ENCODE assay signal across 12 cellular contexts in genomic region chr22:35401863-35402262, GRCh38. TPM values are rescaled to one million over a fixed set of nuclear protein-coding genes. Genes with fewer than 3 reads are reported as not detected.
DNase-seq lines count a peak whose midpoint lies in the region; ATAC-seq and TF ChIP-seq lines count a peak whose summit lies in the region.
"Had no signal": no experiment of that assay in that cellular context is flagged by ENCODE, and none has a peak within 500 bp of the region (broad histone marks: within the 10 kb centered on the region; RNA-seq: fewer than 3 reads in every experiment).

No MANE protein-coding gene starts in this region.

- no peak overlapping the region for H2BK12ac ChIP-seq in H9 (ENCODE audit: insufficient read length, low read depth, low read length)

- ATAC-seq in WTC11, result no peak
- no peak for ATAC-seq in GM18907 (IDR thresholded peaks at IDR 0.05; ENCODE audit: unreplicated experiment)
- ATAC-seq in HG03039 (IDR thresholded peaks at IDR 0.05; ENCODE audit: unreplicated experiment), result no peak
- ATAC-seq: left ventricle myocardium superior had no signal

- no peak overlapping the region for H3K18ac ChIP-seq in H9 (ENCODE audit: insufficient read length, low read depth, low read length)

- H3K23ac ChIP-seq in H9 (ENCODE audit: insufficient read length, low read depth, low read length), result no peak overlapping the region

- no peak overlapping the region for H2AK5ac ChIP-seq in H9 (ENCODE audit: insufficient read length, low read length)

- peaks cover 13% of the 10 kb centered on the region for H3K23me2 ChIP-seq in H9 (ENCODE audit: insufficient read length, low read depth, low read length, poor library complexity, severe bottlenecking)

- H3K4me3 Mint-ChIP-seq in H9, result peak overlapping the region; percentile 98 to 99
- H3K4me3 Mint-ChIP-seq in WTC11, result peak overlapping the region; percentile 96
- peak overlapping the region; percentile 80 to 88 (median 83) for H3K4me3 Mint-ChIP-seq in immature natural killer cell

- H3K36me3 ChIP-seq in BLaER1, result peaks cover 56% of the 10 kb centered on the region

- no CpG with 5 or more reads among the region's 6 CpGs for WGBS in H9 (ENCODE audit: extremely low coverage, insufficient read length, low lambda C conversion rate)

- H3T11ph ChIP-seq in H9 (ENCODE audit: low read length), result no peak overlapping the region

- H4K8ac ChIP-seq in H9 (replicated peaks; ENCODE audit: insufficient read length, low read depth, low read length), result no peak overlapping the region

- H4K5ac ChIP-seq in H9 (ENCODE audit: insufficient read length, low read depth, low read length), result no peak overlapping the region

- H2BK20ac ChIP-seq in H9 (ENCODE audit: low read depth, low read length, poor library complexity, severe bottlenecking), result no peak overlapping the region

- H3K4ac ChIP-seq in H9 (ENCODE audit: low read depth, low read length), result no peak overlapping the region

- no peaks in the 10 kb centered on the region; a peak in 1 of 5 replicates for H3K9me3 Mint-ChIP-seq in H9
- no peaks in the 10 kb centered on the region for H3K9me3 Mint-ChIP-seq in WTC11
- no peaks in the 10 kb centered on the region for H3K9me3 Mint-ChIP-seq in immature natural killer cell

- H3K9me3 ChIP-seq in BLaER1 (no peaks in the 10 kb centered on the region), H9 (ENCODE audit: control insufficient read depth, low read depth, low read length) (no peaks in the 10 kb centered on the region)
- H3K9me3 ChIP-seq: ascending aorta had no signal

- H2BK5ac ChIP-seq in H9 (ENCODE audit: insufficient read length, low read length), result peak overlapping the region; percentile 42

- H3K4me1 Mint-ChIP-seq in H9 (peaks cover 37 to 47% of the 10 kb centered on the region in 2 experiments), WTC11 (peaks cover 35% of the 10 kb centered on the region), immature natural killer cell (peaks cover 22 to 30% of the 10 kb centered on the region in 2 donors)

- H2AFZ ChIP-seq in H9 (ENCODE audit: low read length), result no peak overlapping the region

- no peak overlapping the region for H2BK15ac ChIP-seq in H9 (ENCODE audit: low read depth, low read length)

- POLR2A ChIA-PET in WTC11 (lab: Charles Lee), result interaction anchor here (0.5 to 1.7 kb wide), 3 partner anchors 10 to 30 kb away, joined by 3 to 5 read pairs (median 3); no protein-coding TSS in a partner anchor

- H3K27me3 ChIP-seq in BLaER1 (no peaks in the 10 kb centered on the region), H9 (ENCODE audit: insufficient read depth, low read length) (no peaks in the 10 kb centered on the region)
- H3K27me3 ChIP-seq: ascending aorta had no signal

- no peak overlapping the region for H3K14ac ChIP-seq in H9 (ENCODE audit: insufficient read depth, low read length)

- H3K27me3 Mint-ChIP-seq in H9 (ENCODE audit: low read depth) (no peaks in the 10 kb centered on the region), WTC11 (ENCODE audit: low read depth) (no peaks in the 10 kb centered on the region), immature natural killer cell (ENCODE audit: low read depth in 3 of 3) (peaks cover 6 to 9% (median 7%) of the 10 kb centered on the region in 3 donors)

- H4K91ac ChIP-seq in H9 (ENCODE audit: insufficient read length, low read depth, low read length), result no peak overlapping the region

- DNase-seq in H9 (no peak), WTC11 (ENCODE audit: low spot score) (no peak), immature natural killer cell (no peak), superior temporal gyrus (ENCODE audit: extremely low spot score) (no peak), NCI-H128 (lab: John Stamatoyannopoulos, UW; ENCODE audit: unreplicated experiment) (no peak)
- DNase-seq: left ventricle myocardium superior, NCI-H1694 treated with DMSO at 0.1 percent for 48 hours, SW 1271 had no signal

- H3K4me1 ChIP-seq in BLaER1 (peaks cover 61% of the 10 kb centered on the region), H9 (ENCODE audit: insufficient read depth, low read length) (no peaks in the 10 kb centered on the region; the same call in 1 of the 2 replicates)

- TF ChIP-seq CTCF in H9 (conservative IDR thresholded peaks at IDR 0.05) (no peak), WTC11 (IDR thresholded peaks at IDR 0.05) (no peak)

- H3K27ac Mint-ChIP-seq in H9, result peak overlapping the region; percentile 78 to 95 (median 89); a peak in 4 of 7 replicates
- H3K27ac Mint-ChIP-seq in WTC11, result peak overlapping the region; percentile 65; the same call in 1 of the 2 replicates
- H3K27ac Mint-ChIP-seq in immature natural killer cell, result peak overlapping the region in 1 of 6 donors; percentile 58

- peaks cover 6% of the 10 kb centered on the region; the same call in 1 of the 2 replicates for H4K20me1 ChIP-seq in BLaER1
- H4K20me1 ChIP-seq in H9 (ENCODE audit: control insufficient read depth, insufficient read depth, insufficient read length), result no peaks in the 10 kb centered on the region

- peak overlapping the region; percentile 98 for H3K9ac ChIP-seq in BLaER1
- H3K9ac ChIP-seq in H9 (ENCODE audit: extremely low read depth, insufficient read length, low read length), result peak overlapping the region; percentile 65

- no peak overlapping the region; the same call in 1 of the 2 replicates for H3K4me3 ChIP-seq in BLaER1
- H3K4me3 ChIP-seq: ascending aorta had no signal

- H3K56ac ChIP-seq in H9 (ENCODE audit: insufficient read length, low read depth, low read length), result no peak overlapping the region

- H3K36me3 Mint-ChIP-seq in H9 (ENCODE audit: insufficient read depth in 1 of 3, low read depth in 3 of 3) (peaks cover 44 to 65% (median 58%) of the 10 kb centered on the region in 3 experiments), WTC11 (peaks cover 54% of the 10 kb centered on the region), immature natural killer cell (peaks cover 9 to 30% (median 11%) of the 10 kb centered on the region in 3 donors)

- H3K27ac ChIP-seq in BLaER1 (peak overlapping the region; percentile 15; the same call in 1 of the 2 replicates), H9 (ENCODE audit: insufficient read length, low read depth, low read length) (no peak overlapping the region)
- H3K27ac ChIP-seq: ascending aorta had no signal

- peak overlapping the region; percentile 89 for H3K4me2 ChIP-seq in BLaER1
- peak overlapping the region; percentile 93 for H3K4me2 ChIP-seq in H9 (ENCODE audit: insufficient read depth, insufficient read length, low read length)

- peaks cover 8% of the 10 kb centered on the region; the same call in 1 of the 2 replicates for H3K79me2 ChIP-seq in H9 (ENCODE audit: insufficient read depth, low read length)

- no peak overlapping the region for H2BK120ac ChIP-seq in H9 (ENCODE audit: low read depth, low read length, poor library complexity, severe bottlenecking)

- CTCF ChIA-PET in WTC11 (lab: Charles Lee), result interaction anchor here (1.3 kb wide), 1 partner anchor 51 kb away, joined by 5 read pairs; no protein-coding TSS in a partner anchor

- peaks cover 11% of the 10 kb centered on the region for H3K79me1 ChIP-seq in H9 (ENCODE audit: insufficient read depth, low read depth, low read length, poor library complexity, severe bottlenecking)

TF ChIP-seq in WTC11, 78 proteins besides CTCF, POLR2A, EP300 and RAD21 (continues in another document):
- TF ChIP-seq NR2C2 (CRISPR knock-in tag; IDR thresholded peaks at IDR 0.05) (no peak), FOXP1 (CRISPR knock-in tag; IDR thresholded peaks at IDR 0.05; ENCODE audit: borderline replicate concordance) (no peak), AFF4 (CRISPR knock-in tag; IDR thresholded peaks at IDR 0.05; ENCODE audit: borderline replicate concordance) (no peak), FOXP4 (CRISPR knock-in tag; IDR thresholded peaks at IDR 0.05) (no peak)

RNA-seq across cellular contexts. Expression of gene MCM5, which starts 1.9 kb away (rescaled TPM):
- total RNA-seq in H9 (2021) (274 and 293 TPM in 2 replicates), WTC11 (2021) (229 to 261 TPM (median 229 TPM) in 3 replicates)
- 10 to 100 TPM; 39.0 to 65.3 (median 45.7) TPM for polyA plus RNA-seq in immature natural killer cell

RNA-seq across cellular contexts. Expression of gene HMOX1, which starts 21.0 kb away (rescaled TPM):
- total RNA-seq in H9 (2021) (22.7 and 25.7 TPM in 2 replicates), WTC11 (2021) (11.1 to 12.1 TPM (median 11.1 TPM) in 3 replicates)
- 10 to 100 TPM in 2 of 3 donors, 1 to 10 TPM in 1; 5.3 to 12.8 (median 11.3) TPM for polyA plus RNA-seq in immature natural killer cell
